In the genomic region with DNA sequence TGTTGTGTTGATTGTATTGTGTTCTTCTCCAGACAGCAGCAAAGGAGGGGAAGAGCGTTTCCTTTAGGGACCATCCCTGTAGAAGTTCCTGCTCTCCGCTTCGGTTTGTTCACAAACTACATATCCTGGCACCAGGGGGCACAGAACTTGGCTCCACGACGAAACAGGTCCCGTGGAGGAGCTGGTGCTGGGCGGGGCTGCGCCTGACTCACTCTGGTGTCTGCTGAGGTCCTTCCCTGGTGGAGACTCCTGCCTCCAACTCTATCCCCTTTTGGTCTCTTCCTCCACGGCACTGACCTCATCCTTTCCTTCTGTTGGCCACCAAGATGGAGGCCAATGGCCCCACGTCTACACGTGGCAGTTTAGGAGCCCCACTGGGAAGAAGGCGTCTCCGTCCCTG, we compare ENCODE assay signal across 29 cellular contexts. TPM values are rescaled to one million over a fixed set of nuclear protein-coding genes. Genes with fewer than 3 reads are reported as not detected.
"Had no signal": no experiment of that assay in that cellular context is flagged by ENCODE, and none has a peak within 500 bp of the region (broad histone marks: within the 10 kb centered on the region; RNA-seq: fewer than 3 reads in every experiment).

No MANE protein-coding gene starts in this region.

- ATAC-seq: left lung; natural killer cell; sciatic nerve; stimulated activated memory B cell treated with anti-CD40 and anti-IgM and Interleukin-4, amounts not matched to agents 10 μg/mL and 1 μg/mL and 100 μg/mL, for 72 hours had no signal

- H3K27me3 ChIP-seq: breast epithelium had no signal

- H3K4me3 ChIP-seq: breast epithelium, left lung, lung, prostate gland, skin epidermis, suprapubic skin, tibial nerve had no signal

- H3K4me1 ChIP-seq: breast epithelium, left lung, prostate gland, suprapubic skin, tibial nerve had no signal

- H3K9me3 Mint-ChIP-seq: activated T-helper 17 cell treated with anti-CD3 and anti-CD28 coated beads, Interleukin-2, amount 50 U/mL, for 72 hours had no signal

- H3K36me3 ChIP-seq: breast epithelium, left lung, prostate gland, suprapubic skin, tibial nerve had no signal

- DNase-seq: activated CD4-positive, alpha-beta memory T cell treated with anti-CD3 and anti-CD28 coated beads, Interleukin-2, amount 10 ng/mL, durations not matched to agents 7 days and 5 days; activated CD4-positive, alpha-beta T cell treated with anti-CD3 and anti-CD28 coated beads for 1 hour; activated CD4-positive, alpha-beta T cell treated with anti-CD3 and anti-CD28 coated beads, Interleukin-2, amount 10 ng/mL, durations not matched to agents 7 days and 5 days; activated CD8-positive, alpha-beta memory T cell treated with anti-CD3 and anti-CD28 coated beads, Interleukin-2, amount 50 U/mL, for 48 hours; activated gamma-delta T cell treated with Interleukin-2 at 50 U/mL for 16 hours; activated naive CD4-positive, alpha-beta T cell treated with anti-CD3 and anti-CD28 coated beads, Interleukin-2, amount 50 U/mL, for 16 hours; activated T-cell treated with anti-CD3 and anti-CD28 coated beads, Interleukin-2, amount 50 U/mL, for 24 hours; amniotic stem cell; central memory CD4-positive, alpha-beta T cell; left lung; mesendoderm; natural killer cell; retina; stimulated activated CD4-positive, alpha-beta T cell treated with anti-CD3 and anti-CD28 coated beads, Interleukin-12 subunit alpha, Interleukin-12 subunit beta, amount 100 ng/mL, for 4 hours; stimulated activated CD4-positive, alpha-beta T cell treated with anti-CD3 and anti-CD28 coated beads, Interleukin-4, amount 100 ng/mL, for 24 hours; T-helper 2 cell had no signal

- H3K27ac Mint-ChIP-seq: activated CD4-positive, alpha-beta memory T cell treated with anti-CD3 and anti-CD28 coated beads, Interleukin-2, amount 10 ng/mL, durations not matched to agents 7 days and 5 days; activated CD4-positive, alpha-beta T cell treated with anti-CD3 and anti-CD28 coated beads, Interleukin-2, amount 10 ng/mL, durations not matched to agents 7 days and 5 days; activated T-cell treated with anti-CD3 and anti-CD28 coated beads, Interleukin-2, amount 50 U/mL, for 24 hours; activated T-helper 17 cell treated with anti-CD3 and anti-CD28 coated beads, Interleukin-2, amount 50 U/mL, for 72 hours; natural killer cell; stimulated activated memory B cell treated with anti-CD40 and anti-IgM and Interleukin-4, amounts not matched to agents 10 μg/mL and 1 μg/mL and 100 μg/mL, for 72 hours; WTC11 had no signal

- FAIRE-seq: endothelial cell of umbilical vein, frontal cortex, islet of Langerhans had no signal

- H3K36me3 Mint-ChIP-seq: natural killer cell had no signal

- H3K4me3 Mint-ChIP-seq: activated CD4-positive, alpha-beta memory T cell treated with anti-CD3 and anti-CD28 coated beads, Interleukin-2, amount 10 ng/mL, durations not matched to agents 7 days and 5 days; activated CD4-positive, alpha-beta T cell treated with anti-CD3 and anti-CD28 coated beads, Interleukin-2, amount 10 ng/mL, durations not matched to agents 7 days and 5 days; activated T-cell treated with anti-CD3 and anti-CD28 coated beads, Interleukin-2, amount 50 U/mL, for 24 hours; activated T-helper 17 cell treated with anti-CD3 and anti-CD28 coated beads, Interleukin-2, amount 50 U/mL, for 72 hours; natural killer cell; stimulated activated memory B cell treated with anti-CD40 and anti-IgM and Interleukin-4, amounts not matched to agents 10 μg/mL and 1 μg/mL and 100 μg/mL, for 72 hours; WTC11 had no signal

- H3K9me3 ChIP-seq: breast epithelium, prostate gland, suprapubic skin had no signal

- H3K27ac ChIP-seq: breast epithelium, left lung, prostate gland, skin epidermis, suprapubic skin, tibial nerve had no signal

- H3K4me1 Mint-ChIP-seq: activated CD4-positive, alpha-beta memory T cell treated with anti-CD3 and anti-CD28 coated beads, Interleukin-2, amount 10 ng/mL, durations not matched to agents 7 days and 5 days; activated CD4-positive, alpha-beta T cell treated with anti-CD3 and anti-CD28 coated beads, Interleukin-2, amount 10 ng/mL, durations not matched to agents 7 days and 5 days; activated T-helper 17 cell treated with anti-CD3 and anti-CD28 coated beads, Interleukin-2, amount 50 U/mL, for 72 hours; natural killer cell; WTC11 had no signal

- H3K27me3 Mint-ChIP-seq: activated CD4-positive, alpha-beta T cell treated with anti-CD3 and anti-CD28 coated beads, Interleukin-2, amount 10 ng/mL, durations not matched to agents 7 days and 5 days; activated T-cell treated with anti-CD3 and anti-CD28 coated beads, Interleukin-2, amount 50 U/mL, for 24 hours; activated T-helper 17 cell treated with anti-CD3 and anti-CD28 coated beads, Interleukin-2, amount 50 U/mL, for 72 hours had no signal

RNA-seq across cellular contexts. Expression of gene TMPRSS9, which starts 14.7 kb away (rescaled TPM):
- total RNA-seq: activated CD4-positive, alpha-beta memory T cell treated with anti-CD3 and anti-CD28 coated beads, Interleukin-2, amount 10 ng/mL, durations not matched to agents 7 days and 5 days; activated CD4-positive, alpha-beta T cell treated with anti-CD3 and anti-CD28 coated beads, Interleukin-2, amount 10 ng/mL, durations not matched to agents 7 days and 5 days; activated T-helper 17 cell treated with anti-CD3 and anti-CD28 coated beads, Interleukin-2, amount 50 U/mL, for 72 hours; endothelial cell of umbilical vein; left lung; natural killer cell; sciatic nerve; suprapubic skin; tibial nerve had no signal
- polyA plus RNA-seq: endothelial cell of umbilical vein had no signal
